8 cellular contexts compared by ENCODE assay signal in the genomic region with DNA sequence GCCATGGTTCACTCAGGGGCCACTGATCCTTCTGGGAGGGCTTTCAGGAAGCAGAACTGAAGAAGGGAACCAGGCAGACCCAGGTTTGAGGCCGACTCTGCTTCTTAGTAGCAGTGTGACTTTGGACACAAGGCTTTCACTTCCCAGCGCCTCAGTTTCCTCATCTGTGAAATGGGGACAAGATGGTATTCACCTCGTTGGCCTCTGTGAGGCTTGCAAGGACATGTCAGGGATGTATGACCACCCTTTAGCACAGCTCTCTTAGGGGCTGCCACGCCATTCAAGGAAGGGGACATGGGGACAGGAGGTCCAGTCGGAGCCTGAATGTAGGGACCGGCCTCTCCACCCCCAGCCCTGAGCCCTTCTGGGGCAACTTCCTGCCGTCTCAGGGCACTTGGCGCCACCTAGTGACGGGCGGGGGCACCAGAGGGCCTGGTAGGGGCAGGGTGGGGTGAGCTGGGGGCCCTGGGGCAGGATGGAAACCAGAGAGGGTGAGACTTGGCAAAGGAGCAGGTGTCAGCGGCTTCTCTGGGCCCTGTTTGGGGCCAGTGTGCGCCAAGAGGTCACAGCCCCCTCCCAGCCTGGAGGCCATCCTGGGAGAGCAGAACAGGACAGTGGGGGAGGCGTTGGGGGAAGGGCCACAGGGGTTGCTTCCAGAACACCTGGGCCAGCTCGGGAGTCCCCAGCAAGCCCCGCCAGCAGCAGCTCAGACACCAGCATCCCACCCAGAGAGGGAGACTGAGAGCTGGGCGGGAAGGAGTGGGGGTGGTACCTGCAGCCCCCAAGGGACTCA.
DNase-seq lines count a peak whose midpoint lies in the region; ATAC-seq and TF ChIP-seq lines count a peak whose summit lies in the region.

No MANE protein-coding gene starts in this region.

- DNase-seq in NCI-H2107 (lab: John Stamatoyannopoulos, UW) (peak; percentile 14), NCI-H2107 treated with DMSO at 0.1 percent for 48 hours (lab: John Stamatoyannopoulos, UW; ENCODE audit: unreplicated experiment) (no peak), NCI-H2196 treated with DMSO at 0.1 percent for 48 hours (lab: John Stamatoyannopoulos, UW; ENCODE audit: unreplicated experiment) (peak; percentile 23), erythroblast (lab: John Stamatoyannopoulos, UW) (peak; percentile 34 to 58), sciatic nerve (ENCODE audit: low spot score) (no peak), lower leg skin (ENCODE audit: low spot score in 2 of 2) (no peak)
- peak; percentile 23 to 64 (median 51) for DNase-seq in activated CD8-positive, alpha-beta memory T cell treated with anti-CD3 and anti-CD28 coated beads for 48 hours (ENCODE audit: low read depth in 2 of 3, low spot score in 2 of 3)

- no peak overlapping the region for H3K4me3 ChIP-seq in lower leg skin (ENCODE audit: low read depth, poor library complexity, severe bottlenecking)

- no peak for TF ChIP-seq CTCF in lower leg skin (IDR thresholded peaks at IDR 0.05)

- WGBS in lower leg skin, 2 donors = 52 to 65% methylated on average over 12 to 16 of the region's 16 CpGs

- no peak for TF ChIP-seq POLR2A in erythroblast (IDR thresholded peaks at IDR 0.05; ENCODE audit: low read length)
- TF ChIP-seq POLR2A in lower leg skin (IDR thresholded peaks at IDR 0.05) = no peak

- intact Hi-C loops in sciatic nerve (cut with DNase I) = no loop called here
- intact Hi-C loops in lower leg skin (cut with DNase I; ENCODE audit: low total_unique reads) = no loop called here

- ATAC-seq in sciatic nerve (peak; percentile 58), HG03139 (IDR thresholded peaks at IDR 0.05; ENCODE audit: unreplicated experiment) (no peak)

Comparison
In these comparisons a context has a peak if more than half of its experiments do, and no peak if none do; other contexts are left out.
1. DNase-seq: peak in NCI-H2107 (single experiment), NCI-H2196 treated with DMSO at 0.1 percent for 48 hours (single experiment), activated CD8-positive, alpha-beta memory T cell treated with anti-CD3 and anti-CD28 coated beads for 48 hours (3 of 3) and erythroblast (2 of 2); none in NCI-H2107 treated with DMSO at 0.1 percent for 48 hours (single experiment), sciatic nerve (single experiment) and lower leg skin (0 of 2).